In the genomic region with DNA sequence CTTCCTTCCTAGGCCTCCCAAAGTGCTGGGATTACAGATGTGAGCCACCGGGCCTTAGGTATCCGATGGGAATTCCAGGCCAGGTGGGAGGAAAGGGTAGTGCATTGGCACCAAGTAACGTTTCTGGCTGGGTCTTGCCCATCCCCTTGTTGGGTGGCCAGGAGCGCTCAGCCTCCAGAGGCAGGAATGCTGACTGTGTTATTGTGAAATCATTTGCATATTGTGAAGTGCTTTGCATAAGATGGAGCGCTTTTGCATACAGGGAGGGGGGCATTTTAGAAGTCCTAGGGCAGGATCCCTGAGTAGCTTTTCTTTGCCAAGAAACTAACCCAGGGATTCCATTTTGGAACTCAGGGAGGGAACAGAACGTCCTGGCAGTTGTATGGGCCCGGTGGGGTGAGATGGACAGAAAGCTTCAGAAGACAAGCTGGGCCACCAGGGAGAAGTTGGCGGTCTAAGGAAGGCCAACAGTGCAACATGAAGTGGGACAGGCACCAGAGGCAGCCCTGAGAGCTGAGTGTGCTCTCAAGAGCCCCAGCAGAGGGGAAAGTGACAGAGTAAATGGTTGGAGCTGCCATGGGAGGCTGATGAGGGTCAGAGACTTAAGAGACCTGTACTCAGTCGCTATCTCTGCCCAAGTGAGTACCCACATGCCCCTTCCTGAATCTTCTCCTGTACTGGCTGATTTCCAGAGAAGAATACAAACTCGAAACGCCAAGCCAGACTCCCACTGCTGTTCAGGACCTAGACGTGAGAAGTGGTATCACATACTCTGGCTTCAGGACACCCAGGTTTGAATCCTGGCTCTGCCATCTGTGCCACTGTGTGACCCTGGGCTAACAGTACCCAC, we compare ENCODE assay signal across 8 cellular contexts. TPM values are rescaled to one million over a fixed set of nuclear protein-coding genes. Genes with fewer than 3 reads are reported as not detected.
DNase-seq lines count a peak whose midpoint lies in the region; ATAC-seq and TF ChIP-seq lines count a peak whose summit lies in the region.

No MANE protein-coding gene starts in this region.

- peak overlapping the region; percentile 48 for H3K4me3 ChIP-seq in H7 (ENCODE audit: insufficient read depth, low read depth, low read length)
- peak overlapping the region; percentile 73 for H3K4me3 ChIP-seq in fibroblast of the aortic adventitia (ENCODE audit: low read depth, low read length)
- H3K4me3 ChIP-seq in gastrocnemius medialis: peak overlapping the region; percentile 62 to 97 (median 68)

- ATAC-seq in T-helper 17 cell (no peak), gastrocnemius medialis (peak; percentile 0 to 1)

- H3K4me1 ChIP-seq in gastrocnemius medialis: peaks cover 21 to 31% of the 10 kb centered on the region in 2 donors

- peak; percentile 74 for DNase-seq in H7
- DNase-seq in T-helper 17 cell: no peak
- DNase-seq in fibroblast of the aortic adventitia (ENCODE audit: low read depth): no peak
- DNase-seq in gastrocnemius medialis: no peak
- no peak for DNase-seq in DMS79 treated with DMSO at 0.1 percent for 48 hours (lab: John Stamatoyannopoulos, UW)
- no peak for DNase-seq in KG1 (lab: John Stamatoyannopoulos, UW)
- no peak for DNase-seq in NCI-H446 (lab: John Stamatoyannopoulos, UW)
- DNase-seq in NCI-H146 treated with DMSO at 0.1 percent for 48 hours (lab: John Stamatoyannopoulos, UW; ENCODE audit: unreplicated experiment): no peak

- H3K4me1 Mint-ChIP-seq in T-helper 17 cell: peaks cover 20% of the 10 kb centered on the region

- peak overlapping the region; percentile 93 to 100 (median 96) for H3K27ac ChIP-seq in gastrocnemius medialis

- peak overlapping the region; percentile 97 for H3K4me3 Mint-ChIP-seq in T-helper 17 cell

- intact Hi-C loops in gastrocnemius medialis (cut with DNase I; ENCODE audit: low total_unique reads): loop anchor here (5.0 kb wide), 3 partner anchors 160 to 230 kb away; partner anchors contain the start of genes ACP2, ARFGAP2, KBTBD4 and NDUFS3

- H3K27me3 ChIP-seq in H7 (ENCODE audit: control insufficient read depth, insufficient read depth, low read length): no peaks in the 10 kb centered on the region
- H3K27me3 ChIP-seq in gastrocnemius medialis: no peaks in the 10 kb centered on the region

- H3K27ac Mint-ChIP-seq in T-helper 17 cell: peak overlapping the region; percentile 86

- in situ Hi-C loops in gastrocnemius medialis (cut with MboI; ENCODE audit: low sequenced_read_pairs in 4 of 4): loop anchor here in 1 of 4 donors (5.0 kb wide), 1 partner anchor 35 kb away; no protein-coding TSS in a partner anchor

- H3K36me3 ChIP-seq in H7 (replicated peaks; ENCODE audit: control insufficient read depth, insufficient read depth, low read length): no peaks in the 10 kb centered on the region
- peaks cover 0 to 8% of the 10 kb centered on the region in 2 donors for H3K36me3 ChIP-seq in gastrocnemius medialis

- H3K36me3 Mint-ChIP-seq in T-helper 17 cell (ENCODE audit: low read depth): no peaks in the 10 kb centered on the region

- H3K9me3 ChIP-seq in T-helper 17 cell (ENCODE audit: control insufficient read depth, low read length, poor library complexity, severe bottlenecking) (no peaks in the 10 kb centered on the region), gastrocnemius medialis (no peaks in the 10 kb centered on the region)

- TF ChIP-seq CTCF in fibroblast of the aortic adventitia (IDR thresholded peaks at IDR 0.05; ENCODE audit: insufficient read depth, low read length): peak; percentile 18
- TF ChIP-seq CTCF in gastrocnemius medialis (IDR thresholded peaks at IDR 0.05 in 4 of 5, conservative IDR thresholded peaks at IDR 0.05 in 1 of 5): no peak

- TF ChIP-seq POLR2A in gastrocnemius medialis (IDR thresholded peaks at IDR 0.05): no peak

- H3K27me3 Mint-ChIP-seq in T-helper 17 cell: no peaks in the 10 kb centered on the region

RNA-seq across cellular contexts. Expression of gene SLC39A13, which starts 1.3 kb away (rescaled TPM):
- 26.7 and 29.0 TPM in 2 replicates for total RNA-seq in H7 (2014; rRNA removed; shearing (Covaris generic))
- total RNA-seq in T-helper 17 cell: 10 to 100 TPM; 31.6 to 31.8 TPM
- 28.5 and 47.5 TPM in 2 replicates for total RNA-seq in fibroblast of the aortic adventitia (ENCODE audit: low replicate concordance)
- 10 to 100 TPM; 16.8 to 48.9 (median 25.6) TPM for total RNA-seq in gastrocnemius medialis

RNA-seq across cellular contexts. Expression of gene PSMC3, which starts 19.1 kb away (rescaled TPM):
- 132 and 162 TPM in 2 replicates for total RNA-seq in H7 (2014; rRNA removed; shearing (Covaris generic))
- total RNA-seq in T-helper 17 cell (10 to 100 TPM; 47.8 to 55.2 TPM), fibroblast of the aortic adventitia (ENCODE audit: low replicate concordance) (52.3 and 128 TPM in 2 replicates), gastrocnemius medialis (100 to 1,000 TPM; 243 to 350 (median 329) TPM)

RNA-seq across cellular contexts. Expression of gene SPI1, which starts 28.8 kb away (rescaled TPM):
- total RNA-seq in H7 (2014; rRNA removed; shearing (Covaris generic)): 0.42 and 0.81 TPM in 2 replicates
- 10 to 100 TPM in 1 of 2 donors, 1 to 10 TPM in 1; 4.9 to 14.9 TPM for total RNA-seq in T-helper 17 cell
- not detected in 2 replicates for total RNA-seq in fibroblast of the aortic adventitia (ENCODE audit: low replicate concordance)
- 1 to 10 TPM in 3 of 4 donors, under 1 TPM in 1; 0.44 to 7.0 (median 4.2) TPM for total RNA-seq in gastrocnemius medialis

RNA-seq across cellular contexts. Expression of gene RAPSN, which starts 41.8 kb away (rescaled TPM):
- total RNA-seq in H7 (2014; rRNA removed; shearing (Covaris generic)): 0.33 and 0.42 TPM in 2 replicates
- total RNA-seq in T-helper 17 cell (1 to 10 TPM; 3.0 to 3.1 TPM), fibroblast of the aortic adventitia (ENCODE audit: low replicate concordance) (0.09 TPM in 1 of 2 replicates, not detected in the other), gastrocnemius medialis (10 to 100 TPM; 48.9 to 68.6 (median 59.4) TPM)

RNA-seq across cellular contexts. Expression of gene MYBPC3, which starts 54.6 kb away (rescaled TPM):
- total RNA-seq in H7 (2014; rRNA removed; shearing (Covaris generic)): not detected in 2 replicates
- under 1 TPM in 1 of 2 donors, not detected in 1; 0.10 TPM for total RNA-seq in T-helper 17 cell
- total RNA-seq in fibroblast of the aortic adventitia (ENCODE audit: low replicate concordance): not detected in 2 replicates
- under 1 TPM in 1 of 4 donors, not detected in 3; 0.07 TPM for total RNA-seq in gastrocnemius medialis
